ENCODE assay signal across 12 cellular contexts in genomic region chr15:92076536-92076935, GRCh38.
"Had no signal": no experiment of that assay in that cellular context is flagged by ENCODE, and none has a peak within 500 bp of the region (broad histone marks: within the 10 kb centered on the region; RNA-seq: fewer than 3 reads in every experiment).

No MANE protein-coding gene starts in this region.

- H3K27me3 Mint-ChIP-seq: activated CD4-positive, alpha-beta T cell treated with anti-CD3 and anti-CD28 coated beads, Interleukin-2, amount 10 ng/mL, durations not matched to agents 7 days and 5 days; activated naive CD4-positive, alpha-beta T cell treated with anti-CD3 and anti-CD28 coated beads, Interleukin-2, amount 10 ng/mL, durations not matched to agents 7 days and 5 days; natural killer cell treated with Interleukin-12 subunit alpha and Interleukin-12 subunit beta and Interleukin-15 and Interleukin-18, amount 100 ng/mL, for 72 hours had no signal

- DNase-seq: activated CD4-positive, alpha-beta T cell treated with anti-CD3 and anti-CD28 coated beads, Interleukin-2, amount 10 ng/mL, durations not matched to agents 7 days and 5 days; activated naive CD4-positive, alpha-beta T cell treated with anti-CD3 and anti-CD28 coated beads, Interleukin-2, amount 10 ng/mL, durations not matched to agents 7 days and 5 days; activated T-cell treated with anti-CD3 and anti-CD28 coated beads for 4 hours; kidney; mesendoderm; occipital lobe; small intestine; stimulated activated CD4-positive, alpha-beta T cell treated with anti-CD3 and anti-CD28 coated beads, Interleukin-4, amount 100 ng/mL, for 4 hours; stimulated activated naive CD4-positive, alpha-beta T cell treated with Interleukin-2 at 50 U/mL for 16 hours; T-helper 9 cell; upper lobe of left lung had no signal

- H3K36me3 Mint-ChIP-seq: activated naive CD4-positive, alpha-beta T cell treated with anti-CD3 and anti-CD28 coated beads, Interleukin-2, amount 10 ng/mL, durations not matched to agents 7 days and 5 days; natural killer cell treated with Interleukin-12 subunit alpha and Interleukin-12 subunit beta and Interleukin-15 and Interleukin-18, amount 100 ng/mL, for 72 hours had no signal

- H3K4me3 ChIP-seq: upper lobe of left lung had no signal

- H3K9me3 Mint-ChIP-seq: activated CD4-positive, alpha-beta T cell treated with anti-CD3 and anti-CD28 coated beads, Interleukin-2, amount 10 ng/mL, durations not matched to agents 7 days and 5 days; activated naive CD4-positive, alpha-beta T cell treated with anti-CD3 and anti-CD28 coated beads, Interleukin-2, amount 10 ng/mL, durations not matched to agents 7 days and 5 days; natural killer cell treated with Interleukin-12 subunit alpha and Interleukin-12 subunit beta and Interleukin-15 and Interleukin-18, amount 100 ng/mL, for 72 hours had no signal

- H3K27ac Mint-ChIP-seq: activated CD4-positive, alpha-beta T cell treated with anti-CD3 and anti-CD28 coated beads, Interleukin-2, amount 10 ng/mL, durations not matched to agents 7 days and 5 days; activated naive CD4-positive, alpha-beta T cell treated with anti-CD3 and anti-CD28 coated beads, Interleukin-2, amount 10 ng/mL, durations not matched to agents 7 days and 5 days had no signal

- H3K27ac ChIP-seq: upper lobe of left lung had no signal

- H3K27me3 ChIP-seq: upper lobe of left lung had no signal

- H3K4me3 Mint-ChIP-seq: activated CD4-positive, alpha-beta T cell treated with anti-CD3 and anti-CD28 coated beads, Interleukin-2, amount 10 ng/mL, durations not matched to agents 7 days and 5 days; activated naive CD4-positive, alpha-beta T cell treated with anti-CD3 and anti-CD28 coated beads, Interleukin-2, amount 10 ng/mL, durations not matched to agents 7 days and 5 days; natural killer cell treated with Interleukin-12 subunit alpha and Interleukin-12 subunit beta and Interleukin-15 and Interleukin-18, amount 100 ng/mL, for 72 hours had no signal

- H3K36me3 ChIP-seq: upper lobe of left lung had no signal

- H3K9me3 ChIP-seq: upper lobe of left lung had no signal
